Comparison of ENCODE assay signal across 8 cellular contexts in the genomic region with DNA sequence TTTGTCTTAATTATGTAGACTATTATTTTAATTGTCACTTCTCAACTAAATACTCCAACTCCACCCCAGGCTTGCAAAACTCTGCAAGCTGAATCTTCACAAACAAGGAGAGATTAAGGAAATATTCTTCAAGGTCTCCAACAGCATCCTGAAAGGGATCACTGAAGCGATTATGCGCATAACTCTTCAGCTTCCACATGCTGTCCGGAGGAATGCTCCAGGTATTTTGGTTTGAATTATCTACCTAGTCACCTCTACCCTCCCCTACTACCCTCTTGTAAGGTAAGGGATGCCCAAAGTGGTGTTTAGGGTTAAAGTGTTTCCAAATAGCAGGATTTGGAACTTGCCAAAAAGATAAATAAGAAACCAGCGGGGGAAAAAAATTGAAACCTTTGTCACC. TPM values are rescaled to one million over a fixed set of nuclear protein-coding genes. Genes with fewer than 3 reads are reported as not detected.
A peak's percentile ranks its signal among the peaks of the same experiment; 100 is the strongest.
DNase-seq lines count a peak whose midpoint lies in the region; ATAC-seq and TF ChIP-seq lines count a peak whose summit lies in the region.

No MANE protein-coding gene starts in this region.

- CTCF ChIA-PET in activated naive CD4-positive, alpha-beta T cell treated with anti-CD3 and anti-CD28 coated beads, Interleukin-2, amount 10 ng/mL, durations not matched to agents 7 days and 5 days (lab: Charles Lee): no interaction called here
- CTCF ChIA-PET in RWPE1 (lab: Yijun Ruan, JAX): no interaction called here

- TF ChIP-seq RAD21 in liver (IDR thresholded peaks at IDR 0.05): no peak

- peak overlapping the region; percentile 70 for H3K4me3 Mint-ChIP-seq in activated naive CD4-positive, alpha-beta T cell treated with anti-CD3 and anti-CD28 coated beads, Interleukin-2, amount 10 ng/mL, durations not matched to agents 7 days and 5 days
- H3K4me3 Mint-ChIP-seq in activated naive CD8-positive, alpha-beta T cell treated with anti-CD3 and anti-CD28 coated beads for 36 hours: peak overlapping the region; percentile 9
- peak overlapping the region; percentile 94 for H3K4me3 Mint-ChIP-seq in type B pancreatic cell

- no peak for DNase-seq in activated naive CD4-positive, alpha-beta T cell treated with anti-CD3 and anti-CD28 coated beads, Interleukin-2, amount 10 ng/mL, durations not matched to agents 7 days and 5 days
- DNase-seq in activated naive CD4-positive, alpha-beta T cell treated with anti-CD3 and anti-CD28 coated beads, Interleukin-2, amount 50 U/mL, for 72 hours (ENCODE audit: low spot score in 2 of 2): no peak
- no peak for DNase-seq in activated naive CD8-positive, alpha-beta T cell treated with anti-CD3 and anti-CD28 coated beads for 36 hours
- DNase-seq in type B pancreatic cell (ENCODE audit: extremely low spot score, unreplicated experiment): no peak
- DNase-seq in NCI-H2081 treated with DMSO at 0.1 percent for 48 hours (lab: John Stamatoyannopoulos, UW): no peak
- no peak for DNase-seq in RWPE1 (ENCODE audit: low spot score)

- WGBS in liver: 60% methylated on average over 4 of the region's 4 CpGs

- H3K4me1 ChIP-seq in liver (ENCODE audit: control insufficient read depth in 4 of 4, insufficient read depth in 4 of 4, low read length in 3 of 4): peaks cover 0 to 24% (median 17%) of the 10 kb centered on the region in 4 donors

- POLR2A ChIA-PET in RWPE1 (lab: Yijun Ruan, JAX; ENCODE audit: low non-redundant PET): interaction anchor here (0.7 kb wide), 1 partner anchor 701 kb away, joined by 5 read pairs; no protein-coding TSS in a partner anchor

- no peak for TF ChIP-seq CTCF in liver (IDR thresholded peaks at IDR 0.05; ENCODE audit: low read depth, low read length, missing input control)
- no peak for TF ChIP-seq CTCF in type B pancreatic cell (conservative IDR thresholded peaks at IDR 0.05)
- TF ChIP-seq CTCF in RWPE1 (conservative IDR thresholded peaks at IDR 0.05; ENCODE audit: low read depth): no peak

- peaks cover 87% of the 10 kb centered on the region for H3K27me3 Mint-ChIP-seq in activated naive CD4-positive, alpha-beta T cell treated with anti-CD3 and anti-CD28 coated beads, Interleukin-2, amount 10 ng/mL, durations not matched to agents 7 days and 5 days
- no peaks in the 10 kb centered on the region for H3K27me3 Mint-ChIP-seq in activated naive CD8-positive, alpha-beta T cell treated with anti-CD3 and anti-CD28 coated beads for 36 hours
- no peaks in the 10 kb centered on the region for H3K27me3 Mint-ChIP-seq in type B pancreatic cell

- H3K9me3 Mint-ChIP-seq in activated naive CD4-positive, alpha-beta T cell treated with anti-CD3 and anti-CD28 coated beads, Interleukin-2, amount 10 ng/mL, durations not matched to agents 7 days and 5 days: no peaks in the 10 kb centered on the region
- no peaks in the 10 kb centered on the region for H3K9me3 Mint-ChIP-seq in activated naive CD4-positive, alpha-beta T cell treated with anti-CD3 and anti-CD28 coated beads, Interleukin-2, amount 50 U/mL, for 72 hours
- no peaks in the 10 kb centered on the region for H3K9me3 Mint-ChIP-seq in activated naive CD8-positive, alpha-beta T cell treated with anti-CD3 and anti-CD28 coated beads for 36 hours
- H3K9me3 Mint-ChIP-seq in type B pancreatic cell: no peaks in the 10 kb centered on the region

- H3K27ac Mint-ChIP-seq in activated naive CD4-positive, alpha-beta T cell treated with anti-CD3 and anti-CD28 coated beads, Interleukin-2, amount 10 ng/mL, durations not matched to agents 7 days and 5 days: no peak overlapping the region
- H3K27ac Mint-ChIP-seq in activated naive CD4-positive, alpha-beta T cell treated with anti-CD3 and anti-CD28 coated beads, Interleukin-2, amount 50 U/mL, for 72 hours: no peak overlapping the region
- H3K27ac Mint-ChIP-seq in activated naive CD8-positive, alpha-beta T cell treated with anti-CD3 and anti-CD28 coated beads for 36 hours: no peak overlapping the region
- H3K27ac Mint-ChIP-seq in type B pancreatic cell: peak overlapping the region; percentile 84

- peak overlapping the region in 1 of 2 donors; percentile 14 for H3K9ac ChIP-seq in liver (ENCODE audit: low read depth in 1 of 2, low read length in 2 of 2)

- H3K27ac ChIP-seq in liver (ENCODE audit: low read depth in 1 of 2, low read length in 2 of 2) (no peak overlapping the region), RWPE1 (no peak overlapping the region)

- peak overlapping the region in 2 of 3 donors; percentile 48 to 84 for H3K4me3 ChIP-seq in liver (ENCODE audit: low read depth in 1 of 3, low read length in 3 of 3)

- H3K27me3 ChIP-seq in liver (ENCODE audit: control insufficient read depth in 4 of 4, insufficient read depth in 4 of 4, low read length in 3 of 4): no peaks in the 10 kb centered on the region

- no peaks in the 10 kb centered on the region for H3K36me3 ChIP-seq in liver (ENCODE audit: control insufficient read depth in 4 of 4, insufficient read depth in 3 of 4, low read depth in 1 of 4, low read length in 3 of 4)

- H3K36me3 Mint-ChIP-seq in activated naive CD4-positive, alpha-beta T cell treated with anti-CD3 and anti-CD28 coated beads, Interleukin-2, amount 10 ng/mL, durations not matched to agents 7 days and 5 days: no peaks in the 10 kb centered on the region
- H3K36me3 Mint-ChIP-seq in activated naive CD4-positive, alpha-beta T cell treated with anti-CD3 and anti-CD28 coated beads, Interleukin-2, amount 50 U/mL, for 72 hours: no peaks in the 10 kb centered on the region
- H3K36me3 Mint-ChIP-seq in activated naive CD8-positive, alpha-beta T cell treated with anti-CD3 and anti-CD28 coated beads for 36 hours: no peaks in the 10 kb centered on the region
- H3K36me3 Mint-ChIP-seq in type B pancreatic cell: peaks cover 26% of the 10 kb centered on the region

- no peak for ATAC-seq in activated naive CD4-positive, alpha-beta T cell treated with anti-CD3 and anti-CD28 coated beads, Interleukin-2, amount 50 U/mL, for 72 hours
- no peak for ATAC-seq in GM21576 (IDR thresholded peaks at IDR 0.05; ENCODE audit: unreplicated experiment)

- H3K9me3 ChIP-seq in liver (ENCODE audit: control insufficient read depth in 4 of 4, low read length in 3 of 4): no peaks in the 10 kb centered on the region

- peaks cover 32% of the 10 kb centered on the region for H3K4me1 Mint-ChIP-seq in activated naive CD4-positive, alpha-beta T cell treated with anti-CD3 and anti-CD28 coated beads, Interleukin-2, amount 10 ng/mL, durations not matched to agents 7 days and 5 days
- peaks cover 30% of the 10 kb centered on the region for H3K4me1 Mint-ChIP-seq in activated naive CD8-positive, alpha-beta T cell treated with anti-CD3 and anti-CD28 coated beads for 36 hours
- peaks cover 37% of the 10 kb centered on the region for H3K4me1 Mint-ChIP-seq in type B pancreatic cell (ENCODE audit: unreplicated experiment)

TF ChIP-seq in liver, 16 proteins besides CTCF, POLR2A, EP300 and RAD21 (continues in another document):
- no peak for TF ChIP-seq YY1 (IDR thresholded peaks at IDR 0.05)
- TF ChIP-seq JUND (IDR thresholded peaks at IDR 0.05): no peak
- TF ChIP-seq TAF1 (conservative IDR thresholded peaks at IDR 0.05): no peak
- TF ChIP-seq, protein P1, sequence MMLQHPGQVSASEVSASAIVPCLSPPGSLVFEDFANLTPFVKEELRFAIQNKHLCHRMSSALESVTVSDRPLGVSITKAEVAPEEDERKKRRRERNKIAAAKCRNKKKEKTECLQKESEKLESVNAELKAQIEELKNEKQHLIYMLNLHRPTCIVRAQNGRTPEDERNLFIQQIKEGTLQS (IDR thresholded peaks at IDR 0.05): no peak
- no peak for TF ChIP-seq GABPA (IDR thresholded peaks at IDR 0.05 in 1 of 2, conservative IDR thresholded peaks at IDR 0.05 in 1 of 2)
- TF ChIP-seq, protein P2, sequence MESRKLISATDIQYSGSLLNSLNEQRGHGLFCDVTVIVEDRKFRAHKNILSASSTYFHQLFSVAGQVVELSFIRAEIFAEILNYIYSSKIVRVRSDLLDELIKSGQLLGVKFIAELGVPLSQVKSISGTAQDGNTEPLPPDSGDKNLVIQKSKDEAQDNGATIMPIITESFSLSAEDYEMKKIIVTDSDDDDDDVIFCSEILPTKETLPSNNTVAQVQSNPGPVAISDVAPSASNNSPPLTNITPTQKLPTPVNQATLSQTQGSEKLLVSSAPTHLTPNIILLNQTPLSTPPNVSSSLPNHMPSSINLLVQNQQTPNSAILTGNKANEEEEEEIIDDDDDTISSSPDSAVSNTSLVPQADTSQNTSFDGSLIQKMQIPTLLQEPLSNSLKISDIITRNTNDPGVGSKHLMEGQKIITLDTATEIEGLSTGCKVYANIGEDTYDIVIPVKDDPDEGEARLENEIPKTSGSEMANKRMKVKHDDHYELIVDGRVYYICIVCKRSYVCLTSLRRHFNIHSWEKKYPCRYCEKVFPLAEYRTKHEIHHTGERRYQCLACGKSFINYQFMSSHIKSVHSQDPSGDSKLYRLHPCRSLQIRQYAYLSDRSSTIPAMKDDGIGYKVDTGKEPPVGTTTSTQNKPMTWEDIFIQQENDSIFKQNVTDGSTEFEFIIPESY (IDR thresholded peaks at IDR 0.05): no peak
- no peak for TF ChIP-seq FOXA2 (IDR thresholded peaks at IDR 0.05)

RNA-seq across cellular contexts. Expression of a gene that starts 11.7 kb away (rescaled TPM):
- total RNA-seq in activated naive CD4-positive, alpha-beta T cell treated with anti-CD3 and anti-CD28 coated beads, Interleukin-2, amount 50 U/mL, for 72 hours: 1 to 10 TPM; 2.7 to 7.9 TPM
- total RNA-seq in activated naive CD8-positive, alpha-beta T cell treated with anti-CD3 and anti-CD28 coated beads for 36 hours: 1 to 10 TPM; 4.8 to 6.1 TPM
- 1 to 10 TPM; 1.7 to 2.5 TPM for total RNA-seq in liver
- 1 to 10 TPM; 1.2 to 5.0 TPM for polyA plus RNA-seq in liver
- total RNA-seq in type B pancreatic cell (ENCODE audit: low replicate concordance): 41.7 and 123 TPM in 2 replicates

Comparison
In these comparisons a context has a peak if more than half of its experiments do, and no peak if none do; other contexts are left out.
1. H3K4me3 Mint-ChIP-seq: peak in every context shown above with its lines; median percentile 94 in type B pancreatic cell; 70 in activated naive CD4-positive, alpha-beta T cell treated with anti-CD3 and anti-CD28 coated beads, Interleukin-2, amount 10 ng/mL, durations not matched to agents 7 days and 5 days; 9 in activated naive CD8-positive, alpha-beta T cell treated with anti-CD3 and anti-CD28 coated beads for 36 hours.